ENCODE assay signal across 37 cellular contexts in the genomic region with DNA sequence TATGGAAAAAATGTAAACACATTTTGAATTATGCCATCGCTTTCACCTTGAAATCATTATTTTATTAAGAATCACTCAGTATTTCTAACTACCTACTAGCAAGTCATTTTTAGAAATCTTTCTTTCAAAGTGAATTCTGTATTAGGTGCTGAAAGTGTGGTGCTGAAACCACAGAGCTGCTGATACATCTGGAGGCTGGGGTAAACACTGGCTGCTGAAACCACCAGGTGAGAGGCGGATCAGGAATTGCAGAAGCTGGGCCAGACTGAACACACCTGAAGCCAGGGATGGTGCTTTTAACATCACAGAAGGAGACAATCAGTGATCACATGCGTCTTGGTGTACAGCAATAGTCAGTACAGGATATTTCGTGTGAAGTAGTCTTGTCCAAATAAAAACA. TPM values are rescaled to one million over a fixed set of nuclear protein-coding genes. Genes with fewer than 3 reads are reported as not detected.
DNase-seq lines count a peak whose midpoint lies in the region; ATAC-seq, FAIRE-seq and TF ChIP-seq lines count a peak whose summit lies in the region.
"Had no signal": no experiment of that assay in that cellular context is flagged by ENCODE, and none has a peak within 500 bp of the region (broad histone marks: within the 10 kb centered on the region; RNA-seq: fewer than 3 reads in every experiment).

No MANE protein-coding gene starts in this region.

- H3K9me3 ChIP-seq in astrocyte (ENCODE audit: insufficient read depth, low read depth, low read length): peaks cover 3% of the 10 kb centered on the region
- H3K9me3 ChIP-seq: heart left ventricle, stomach, thyroid gland, vagina had no signal

- ATAC-seq in HG02884 (IDR thresholded peaks at IDR 0.05; ENCODE audit: unreplicated experiment) (no peak), GM21528 (IDR thresholded peaks at IDR 0.05; ENCODE audit: low FRiP score, unreplicated experiment) (no peak)
- no peak for ATAC-seq in stimulated activated memory B cell treated with anti-CD40 and anti-IgM and Interleukin-4, amounts not matched to agents 10 μg/mL and 1 μg/mL and 100 μg/mL, for 72 hours
- ATAC-seq: activated CD8-positive, alpha-beta T cell treated with anti-CD3 and anti-CD28 coated beads for 36 hours; heart left ventricle; natural killer cell treated with Interleukin-12 subunit alpha and Interleukin-12 subunit beta and Interleukin-15 and Interleukin-18, amount 100 ng/mL, for 72 hours had no signal

- CTCF ChIA-PET in HEK293T (lab: Yijun Ruan, JAX): no interaction called here

- DNase-seq in HFFc6 (no peak), astrocyte (ENCODE audit: low read depth) (no peak), islet precursor cell (peak; percentile 3), HEK293T (ENCODE audit: extremely low spot score) (no peak)
- DNase-seq: ACHN; activated CD4-positive, alpha-beta T cell treated with anti-CD3 and anti-CD28 coated beads for 1 hour; activated CD8-positive, alpha-beta memory T cell treated with anti-CD3 and anti-CD28 coated beads, Interleukin-2, amount 50 U/mL, for 48 hours; activated CD8-positive, alpha-beta T cell treated with anti-CD3 and anti-CD28 coated beads for 36 hours; anterior cingulate cortex; CD8-positive, alpha-beta memory T cell; DMS 273 treated with DMSO at 0.1 percent for 48 hours; effector CD8-positive, alpha-beta T cell; EL; foreskin fibroblast; HCEC 1CT; heart left ventricle; kidney; midbrain; MV-4-11; NCI-H146; NCI-H226; NCI-H69; retina; SHP77; stomach; thyroid gland had no signal

- no peak for FAIRE-seq in astrocyte (lab: Jason Lieb, UNC)
- FAIRE-seq: colon, kidney had no signal

- peaks cover 54% of the 10 kb centered on the region for H3K4me1 Mint-ChIP-seq in HFFc6 (ENCODE audit: low read depth)
- peaks cover 29% of the 10 kb centered on the region for H3K4me1 Mint-ChIP-seq in astrocyte (ENCODE audit: low read depth, unreplicated experiment)
- no peaks in the 10 kb centered on the region for H3K4me1 Mint-ChIP-seq in stimulated activated memory B cell treated with anti-CD40 and anti-IgM and Interleukin-4, amounts not matched to agents 10 μg/mL and 1 μg/mL and 100 μg/mL, for 72 hours
- H3K4me1 Mint-ChIP-seq: CD8-positive, alpha-beta memory T cell had no signal

- no peak overlapping the region for H3K4me3 ChIP-seq in ACC112 (ENCODE audit: low read depth, low read length)
- H3K4me3 ChIP-seq in astrocyte (ENCODE audit: insufficient read depth, low read depth, low read length): no peak overlapping the region
- H3K4me3 ChIP-seq: heart left ventricle, skin epidermis, stomach, thyroid gland, vagina had no signal

- no peaks in the 10 kb centered on the region for H4K20me1 ChIP-seq in astrocyte (ENCODE audit: insufficient read depth, low read length)

- peak overlapping the region; percentile 88; the same call in 1 of the 2 replicates for H3K27ac ChIP-seq in ACC112 (ENCODE audit: low read depth, low read length)
- H3K27ac ChIP-seq in astrocyte (ENCODE audit: low read depth, low read length): peak overlapping the region; percentile 88
- H3K27ac ChIP-seq: heart left ventricle, thyroid gland, vagina had no signal

- H3K27me3 ChIP-seq in ACC112 (ENCODE audit: insufficient read depth, low read length) (no peaks in the 10 kb centered on the region), astrocyte (ENCODE audit: insufficient read depth, low read length) (no peaks in the 10 kb centered on the region)
- H3K27me3 ChIP-seq: heart left ventricle, stomach, thyroid gland, vagina had no signal

- no peaks in the 10 kb centered on the region for H3K36me3 ChIP-seq in ACC112 (ENCODE audit: insufficient read depth, low read length)
- no peaks in the 10 kb centered on the region for H3K36me3 ChIP-seq in astrocyte (ENCODE audit: insufficient read depth, low read length)
- H3K36me3 ChIP-seq: heart left ventricle, stomach, thyroid gland, vagina had no signal

- H2AFZ ChIP-seq in ACC112 (ENCODE audit: low read length, unreplicated experiment): no peak overlapping the region
- H2AFZ ChIP-seq in astrocyte (ENCODE audit: low read depth, low read length): no peak overlapping the region

- H3K4me1 ChIP-seq in ACC112 (ENCODE audit: control insufficient read depth, insufficient read depth, low read length, unreplicated experiment): peaks cover 16% of the 10 kb centered on the region
- H3K4me1 ChIP-seq in astrocyte (ENCODE audit: insufficient read depth, low read length): peaks cover 24% of the 10 kb centered on the region

- no peak for TF ChIP-seq CTCF in HFFc6 (IDR thresholded peaks at IDR 0.05)
- no peak for TF ChIP-seq CTCF in astrocyte (IDR thresholded peaks at IDR 0.05; ENCODE audit: insufficient read depth, low read depth, low read length)

- peaks cover 12% of the 10 kb centered on the region for H3K9me3 Mint-ChIP-seq in HFFc6
- no peaks in the 10 kb centered on the region for H3K9me3 Mint-ChIP-seq in astrocyte (ENCODE audit: unreplicated experiment)
- H3K9me3 Mint-ChIP-seq in stimulated activated memory B cell treated with anti-CD40 and anti-IgM and Interleukin-4, amounts not matched to agents 10 μg/mL and 1 μg/mL and 100 μg/mL, for 72 hours: peaks cover 8% of the 10 kb centered on the region
- H3K9me3 Mint-ChIP-seq: natural killer cell treated with Interleukin-12 subunit alpha and Interleukin-12 subunit beta and Interleukin-15 and Interleukin-18, amount 100 ng/mL, for 72 hours had no signal

- POLR2A ChIA-PET in HEK293T (lab: Yijun Ruan, JAX): no interaction called here

- H3K79me2 ChIP-seq in ACC112 (ENCODE audit: control insufficient read depth, insufficient read depth, low read length, unreplicated experiment) (no peaks in the 10 kb centered on the region), astrocyte (ENCODE audit: insufficient read depth, low read length) (no peaks in the 10 kb centered on the region)

- H3K36me3 Mint-ChIP-seq in HFFc6 (ENCODE audit: low read depth): peaks cover 28% of the 10 kb centered on the region
- peaks cover 2% of the 10 kb centered on the region for H3K36me3 Mint-ChIP-seq in astrocyte (ENCODE audit: low read depth, unreplicated experiment)
- H3K36me3 Mint-ChIP-seq in stimulated activated memory B cell treated with anti-CD40 and anti-IgM and Interleukin-4, amounts not matched to agents 10 μg/mL and 1 μg/mL and 100 μg/mL, for 72 hours: peaks cover 16% of the 10 kb centered on the region
- H3K36me3 Mint-ChIP-seq: natural killer cell treated with Interleukin-12 subunit alpha and Interleukin-12 subunit beta and Interleukin-15 and Interleukin-18, amount 100 ng/mL, for 72 hours had no signal

- H3K4me3 Mint-ChIP-seq in HFFc6 (no peak overlapping the region; the same call in 1 of the 2 replicates), astrocyte (ENCODE audit: unreplicated experiment) (no peak overlapping the region)
- H3K4me3 Mint-ChIP-seq in stimulated activated memory B cell treated with anti-CD40 and anti-IgM and Interleukin-4, amounts not matched to agents 10 μg/mL and 1 μg/mL and 100 μg/mL, for 72 hours: no peak overlapping the region
- H3K4me3 Mint-ChIP-seq: activated CD8-positive, alpha-beta T cell treated with anti-CD3 and anti-CD28 coated beads for 36 hours; CD8-positive, alpha-beta memory T cell; natural killer cell treated with Interleukin-12 subunit alpha and Interleukin-12 subunit beta and Interleukin-15 and Interleukin-18, amount 100 ng/mL, for 72 hours; T-helper 2 cell treated with Interferon-gamma antibody and Interleukin-4, amounts not matched to agents 5 μg/mL and 100 μg/mL, for 36 hours had no signal

- no peak overlapping the region for H3K4me2 ChIP-seq in astrocyte (ENCODE audit: low read length)

- no peak overlapping the region for H3K9ac ChIP-seq in astrocyte (ENCODE audit: low read length)

- no peaks in the 10 kb centered on the region for H3K27me3 Mint-ChIP-seq in HFFc6 (ENCODE audit: insufficient read depth)
- H3K27me3 Mint-ChIP-seq in astrocyte (ENCODE audit: low read depth, unreplicated experiment): no peaks in the 10 kb centered on the region
- no peaks in the 10 kb centered on the region for H3K27me3 Mint-ChIP-seq in stimulated activated memory B cell treated with anti-CD40 and anti-IgM and Interleukin-4, amounts not matched to agents 10 μg/mL and 1 μg/mL and 100 μg/mL, for 72 hours
- H3K27me3 Mint-ChIP-seq: activated CD8-positive, alpha-beta T cell treated with anti-CD3 and anti-CD28 coated beads for 36 hours; CD8-positive, alpha-beta memory T cell; natural killer cell treated with Interleukin-12 subunit alpha and Interleukin-12 subunit beta and Interleukin-15 and Interleukin-18, amount 100 ng/mL, for 72 hours had no signal

- H3K27ac Mint-ChIP-seq in HFFc6 (peak overlapping the region; percentile 97), astrocyte (ENCODE audit: unreplicated experiment) (no peak overlapping the region)
- H3K27ac Mint-ChIP-seq in stimulated activated memory B cell treated with anti-CD40 and anti-IgM and Interleukin-4, amounts not matched to agents 10 μg/mL and 1 μg/mL and 100 μg/mL, for 72 hours: no peak overlapping the region
- H3K27ac Mint-ChIP-seq: activated CD8-positive, alpha-beta T cell treated with anti-CD3 and anti-CD28 coated beads for 36 hours; activated T-helper 2 cell treated with anti-CD3 and anti-CD28 coated beads, Interferon-gamma antibody, Interleukin-2, Interleukin-4, amounts not matched to agents 10 μg/mL and 5 μg/mL and 100 μg/mL, durations not matched to agents 14 hours and 24 hours and 36 hours; natural killer cell treated with Interleukin-12 subunit alpha and Interleukin-12 subunit beta and Interleukin-15 and Interleukin-18, amount 100 ng/mL, for 72 hours; T-helper 2 cell treated with Interferon-gamma antibody and Interleukin-4, amounts not matched to agents 5 μg/mL and 100 μg/mL, for 36 hours had no signal

TF ChIP-seq in HEK293T, 16 proteins besides CTCF, POLR2A, EP300 and RAD21 (continues in another document):
- TF ChIP-seq FOXK2 (IDR thresholded peaks at IDR 0.05) (no peak), FOXM1 (IDR thresholded peaks at IDR 0.05; ENCODE audit: borderline replicate concordance) (no peak), ZNF384 (IDR thresholded peaks at IDR 0.05) (no peak), LEF1 (IDR thresholded peaks at IDR 0.05; ENCODE audit: borderline replicate concordance) (no peak), SUZ12 (IDR thresholded peaks at IDR 0.05) (no peak), CTBP1 (IDR thresholded peaks at IDR 0.05; ENCODE audit: borderline replicate concordance) (no peak), HDGF (IDR thresholded peaks at IDR 0.05; ENCODE audit: borderline replicate concordance) (no peak), ELF4 (IDR thresholded peaks at IDR 0.05) (no peak), TARDBP (IDR thresholded peaks at IDR 0.05) (no peak), BHLHE40 (IDR thresholded peaks at IDR 0.05; ENCODE audit: borderline replicate concordance) (no peak), L3MBTL2 (conservative IDR thresholded peaks at IDR 0.05) (no peak), SP1 (IDR thresholded peaks at IDR 0.05) (no peak)

RNA-seq across cellular contexts. Expression of a gene that starts 42.2 kb away (rescaled TPM):
- 1 to 10 TPM in 1 of 6 experiments, under 1 TPM in 5; 0.71 to 1.3 (median 0.85) TPM for total RNA-seq in HFFc6 (2021; fragmentation: NEBNext Ultra II Directional; extraction: Animal tissue kit (Norgen Biotek cat#: 25700))
- total RNA-seq in astrocyte: 0.43 and 0.73 TPM in 2 replicates
- total RNA-seq: activated CD8-positive, alpha-beta T cell treated with anti-CD3 and anti-CD28 coated beads for 36 hours; LHCN-M2 had no signal
